8 cellular contexts compared by ENCODE assay signal in genomic region chr7:50792342-50793114, GRCh38. TPM values are rescaled to one million over a fixed set of nuclear protein-coding genes. Genes with fewer than 3 reads are reported as not detected.
DNase-seq lines count a peak whose midpoint lies in the region; ATAC-seq and TF ChIP-seq lines count a peak whose summit lies in the region.

No MANE protein-coding gene starts in this region.

- no peak for TF ChIP-seq EP300 in suprapubic skin (IDR thresholded peaks at IDR 0.05)

- peak; percentile 58 for DNase-seq in NCI-H748 (lab: John Stamatoyannopoulos, UW; ENCODE audit: unreplicated experiment)
- no peak for DNase-seq in NCI-H748 treated with DMSO at 0.1 percent for 48 hours (lab: John Stamatoyannopoulos, UW)
- no peak for DNase-seq in RWPE1 (ENCODE audit: low spot score)
- DNase-seq in choroid plexus epithelial cell (ENCODE audit: low read depth) = peak; percentile 76
- DNase-seq in left kidney (ENCODE audit: low read depth, low spot score) = peak; percentile 76
- peak in 1 of 2 donors; percentile 72 for DNase-seq in suprapubic skin (ENCODE audit: low spot score in 2 of 2)

- peaks cover 12% of the 10 kb centered on the region for H3K4me1 ChIP-seq in suprapubic skin

- H3K4me3 ChIP-seq in choroid plexus epithelial cell (ENCODE audit: low read depth, low read length) (peak overlapping the region; percentile 68), suprapubic skin (peak overlapping the region; percentile 60)

- H3K27ac ChIP-seq in RWPE1 (peak overlapping the region; percentile 81), suprapubic skin (peak overlapping the region; percentile 74)

- ATAC-seq in HG02623 (IDR thresholded peaks at IDR 0.05; ENCODE audit: unreplicated experiment) (no peak), HG03432 (IDR thresholded peaks at IDR 0.05; ENCODE audit: unreplicated experiment) (no peak)

- H3K27me3 ChIP-seq in suprapubic skin = peaks cover 3% of the 10 kb centered on the region

- CTCF ChIA-PET in RWPE1 (lab: Yijun Ruan, JAX) = interaction anchor here (0.7 kb wide), 1 partner anchor 368 kb away, joined by 3 read pairs; no protein-coding TSS in a partner anchor

- POLR2A ChIA-PET in RWPE1 (lab: Yijun Ruan, JAX; ENCODE audit: low non-redundant PET) = no interaction called here

- no peak for TF ChIP-seq POLR2A in suprapubic skin (IDR thresholded peaks at IDR 0.05)

- peaks cover 6% of the 10 kb centered on the region for H3K9me3 ChIP-seq in suprapubic skin

- no peaks in the 10 kb centered on the region for H3K36me3 ChIP-seq in suprapubic skin

- 2% methylated on average over 41 of the region's 91 CpGs for WGBS in suprapubic skin

- TF ChIP-seq CTCF in RWPE1 (conservative IDR thresholded peaks at IDR 0.05; ENCODE audit: low read depth) (no peak), choroid plexus epithelial cell (conservative IDR thresholded peaks at IDR 0.05; ENCODE audit: low read depth, low read length) (no peak), suprapubic skin (IDR thresholded peaks at IDR 0.05) (no peak)

RNA-seq across cellular contexts. Expression of gene GRB10, which starts 9.8 kb away (rescaled TPM):
- 10 to 100 TPM in 2 of 4 donors, 1 to 10 TPM in 2; 7.8 to 56.2 (median 11.5) TPM for total RNA-seq in suprapubic skin

Comparison
In these comparisons a context has a peak if more than half of its experiments do, and no peak if none do; other contexts are left out.
1. DNase-seq: peak in NCI-H748 (single experiment), choroid plexus epithelial cell (single experiment) and left kidney (single experiment); none in NCI-H748 treated with DMSO at 0.1 percent for 48 hours (single experiment) and RWPE1 (single experiment).